Comparison of ENCODE assay signal across 30 cellular contexts in genomic region chr12:79919762-79920161, GRCh38.
"Had no signal": no experiment of that assay in that cellular context is flagged by ENCODE, and none has a peak within 500 bp of the region (broad histone marks: within the 10 kb centered on the region; RNA-seq: fewer than 3 reads in every experiment).

No MANE protein-coding gene starts in this region.

- DNase-seq: activated CD4-positive, alpha-beta memory T cell treated with anti-CD3 and anti-CD28 coated beads for 36 hours; activated CD4-positive, alpha-beta T cell treated with anti-CD3 and anti-CD28 coated beads for 36 hours; activated CD4-positive, alpha-beta T cell treated with anti-CD3 and anti-CD28 coated beads, Interleukin-2, amount 10 ng/mL, durations not matched to agents 24 days and 14 days; activated CD4-positive, CD25-positive, alpha-beta regulatory T cell; activated CD4-positive, CD25-positive, alpha-beta regulatory T cell treated with anti-CD3 and anti-CD28 coated beads, Interleukin-2, amount 50 U/mL, for 72 hours; activated CD8-positive, alpha-beta memory T cell treated with anti-CD3 and anti-CD28 coated beads, Interleukin-2, amount 10 ng/mL, durations not matched to agents 7 days and 5 days; activated CD8-positive, alpha-beta memory T cell treated with anti-CD3 and anti-CD28 coated beads, Interleukin-2, amount 50 U/mL, for 4 hours; activated CD8-positive, alpha-beta T cell treated with anti-CD3 and anti-CD28 coated beads, Interleukin-2, amount 10 ng/mL, durations not matched to agents 7 days and 5 days; activated effector memory CD4-positive, alpha-beta T cell treated with anti-CD3 and anti-CD28 coated beads, Interleukin-2, amount 50 U/mL, for 16 hours; activated naive CD4-positive, alpha-beta T cell treated with anti-CD3 and anti-CD28 coated beads for 36 hours; activated naive CD8-positive, alpha-beta T cell treated with anti-CD3 and anti-CD28 coated beads for 36 hours; activated naive CD8-positive, alpha-beta T cell treated with anti-CD3 and anti-CD28 coated beads, Interleukin-2, amount 50 U/mL, for 24 hours; activated T-cell treated with anti-CD3 and anti-CD28 coated beads, Interleukin-2, amount 50 U/mL, for 1 hour; activated T-cell treated with anti-CD3 and anti-CD28 coated beads, Interleukin-2, amount 50 U/mL, for 48 hours; adrenal gland; amygdala; aorta; body of pancreas; caudate nucleus; cortex of kidney; dermis blood vessel endothelial cell; effector CD4-positive, alpha-beta T cell; foreskin fibroblast; head of caudate nucleus; T-cell had no signal

- H3K27me3 ChIP-seq: adrenal gland, body of pancreas had no signal

- H3K4me3 ChIP-seq: adrenal gland, body of pancreas had no signal

- H3K27ac ChIP-seq: adrenal gland, body of pancreas, epithelial cell of prostate had no signal

- H3K9me3 ChIP-seq: adrenal gland, body of pancreas had no signal

- FAIRE-seq: colon, endometrium, endothelial cell of umbilical vein, frontal cortex had no signal

- ATAC-seq: activated CD4-positive, alpha-beta T cell treated with anti-CD3 and anti-CD28 coated beads for 36 hours; activated CD8-positive, alpha-beta memory T cell treated with anti-CD3 and anti-CD28 coated beads, Interleukin-2, amount 10 ng/mL, durations not matched to agents 7 days and 5 days; activated CD8-positive, alpha-beta T cell treated with anti-CD3 and anti-CD28 coated beads, Interleukin-2, amount 10 ng/mL, durations not matched to agents 7 days and 5 days; activated naive CD8-positive, alpha-beta T cell treated with anti-CD3 and anti-CD28 coated beads, Interleukin-2, amount 50 U/mL, for 24 hours; body of pancreas; T-cell had no signal

- H3K36me3 ChIP-seq: adrenal gland had no signal
